In the genomic region with DNA sequence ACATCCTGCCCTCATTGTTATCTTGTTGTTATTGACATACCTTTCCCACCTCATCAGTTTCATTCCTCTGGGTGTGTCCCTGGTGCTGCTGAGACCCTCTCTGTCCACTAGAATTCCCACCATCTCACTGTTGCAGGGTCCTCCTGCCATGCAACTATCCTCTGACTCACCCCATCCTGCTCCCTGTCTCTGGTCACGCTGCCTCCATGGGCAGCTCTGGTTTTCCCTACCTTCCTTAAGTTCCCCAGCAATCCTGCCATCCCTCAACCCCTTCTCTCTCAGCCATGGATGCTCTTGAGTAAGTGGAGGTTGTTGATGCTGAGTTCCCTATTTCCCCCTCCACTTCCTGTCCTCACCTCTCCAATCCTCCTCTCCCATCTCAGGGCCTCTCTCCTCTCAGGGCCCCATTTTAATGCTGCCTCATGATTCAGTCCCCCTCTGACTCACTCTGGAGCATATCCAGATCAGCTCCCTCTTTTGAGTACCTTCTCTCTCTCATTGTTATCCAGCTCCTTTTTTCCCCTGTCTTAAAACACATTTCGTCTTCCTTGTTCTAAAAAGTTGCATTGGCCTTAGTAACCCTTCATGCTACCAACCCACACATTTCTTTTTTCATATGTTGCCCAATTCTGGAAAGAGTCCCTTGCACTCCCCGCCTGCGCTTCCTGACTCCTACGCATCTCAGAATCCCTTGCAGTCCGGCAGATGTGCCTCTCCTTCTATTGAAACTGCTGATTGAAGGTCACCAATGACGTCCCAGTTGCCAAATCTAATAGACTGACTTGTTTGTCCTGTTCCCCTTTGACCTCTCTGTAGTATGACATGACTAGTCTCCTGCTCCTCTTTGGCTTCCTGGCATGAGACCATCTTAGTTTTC, we compare ENCODE assay signal across 11 cellular contexts.
A peak's percentile ranks its signal among the peaks of the same experiment; 100 is the strongest.
DNase-seq lines count a peak whose midpoint lies in the region; ATAC-seq, FAIRE-seq and TF ChIP-seq lines count a peak whose summit lies in the region.
"Had no signal": no experiment of that assay in that cellular context is flagged by ENCODE, and none has a peak within 500 bp of the region (broad histone marks: within the 10 kb centered on the region; RNA-seq: fewer than 3 reads in every experiment).

No MANE protein-coding gene starts in this region.

- H3K79me2 ChIP-seq in osteoblast (ENCODE audit: insufficient read depth, low read length): no peaks in the 10 kb centered on the region

- H3K36me3 ChIP-seq in MG63: no peaks in the 10 kb centered on the region
- no peaks in the 10 kb centered on the region for H3K36me3 ChIP-seq in osteoblast (ENCODE audit: insufficient read depth, low read length)

- peaks cover 11% of the 10 kb centered on the region for H3K4me1 Mint-ChIP-seq in dendritic cell treated with granulocyte-macrophage colony-stimulating factor and Interleukin-4, amounts not matched to agents 40 ng/mL and 50 ng/mL, for 4 days (ENCODE audit: low read depth)
- H3K4me1 Mint-ChIP-seq: activated naive CD4-positive, alpha-beta T cell treated with anti-CD3 and anti-CD28 coated beads, Interleukin-2, amount 50 U/mL, for 24 hours had no signal

- H3K4me2 ChIP-seq in osteoblast (ENCODE audit: insufficient read depth, low read length): peak overlapping the region; percentile 34

- no peak for TF ChIP-seq CTCF in osteoblast (IDR thresholded peaks at IDR 0.05; ENCODE audit: extremely low read depth, low read depth, low read length)

- H3K9me3 Mint-ChIP-seq in dendritic cell treated with granulocyte-macrophage colony-stimulating factor and Interleukin-4, amounts not matched to agents 40 ng/mL and 50 ng/mL, for 4 days: no peaks in the 10 kb centered on the region
- H3K9me3 Mint-ChIP-seq: activated naive CD4-positive, alpha-beta T cell treated with anti-CD3 and anti-CD28 coated beads, Interleukin-2, amount 50 U/mL, for 24 hours; mesothelial cell of epicardium had no signal

- H3K4me3 ChIP-seq in MG63: no peak overlapping the region
- no peak overlapping the region for H3K4me3 ChIP-seq in osteoblast (ENCODE audit: insufficient read depth, low read length)

- H3K4me1 ChIP-seq in osteoblast (ENCODE audit: insufficient read depth, low read length): peaks cover 15% of the 10 kb centered on the region

- intact Hi-C loops in dendritic cell treated with granulocyte-macrophage colony-stimulating factor and Interleukin-4, amounts not matched to agents 40 ng/mL and 50 ng/mL, for 4 days (cut with micrococcal nuclease): no loop called here

- H3K27ac ChIP-seq in osteoblast (ENCODE audit: low read depth, low read length): peak overlapping the region; percentile 56

- no peaks in the 10 kb centered on the region for H4K20me1 ChIP-seq in osteoblast (ENCODE audit: insufficient read depth, low read length)

- no peak for FAIRE-seq in GM19239 (lab: Jason Lieb, UNC)

- no peaks in the 10 kb centered on the region for H3K9me3 ChIP-seq in MG63
- H3K9me3 ChIP-seq in osteoblast (ENCODE audit: low read depth, low read length): no peaks in the 10 kb centered on the region

- H3K36me3 Mint-ChIP-seq in dendritic cell treated with granulocyte-macrophage colony-stimulating factor and Interleukin-4, amounts not matched to agents 40 ng/mL and 50 ng/mL, for 4 days (ENCODE audit: low read depth): no peaks in the 10 kb centered on the region
- H3K36me3 Mint-ChIP-seq: activated naive CD4-positive, alpha-beta T cell treated with anti-CD3 and anti-CD28 coated beads, Interleukin-2, amount 50 U/mL, for 24 hours; mesothelial cell of epicardium had no signal

- H3K4me3 Mint-ChIP-seq in dendritic cell treated with granulocyte-macrophage colony-stimulating factor and Interleukin-4, amounts not matched to agents 40 ng/mL and 50 ng/mL, for 4 days: no peak overlapping the region
- H3K4me3 Mint-ChIP-seq: activated naive CD4-positive, alpha-beta T cell treated with anti-CD3 and anti-CD28 coated beads, Interleukin-2, amount 50 U/mL, for 24 hours; mesothelial cell of epicardium had no signal

- DNase-seq in GM04504 (ENCODE audit: low read depth) (peak; percentile 50), MG63 (peak; percentile 46), osteoblast (ENCODE audit: insufficient read length, low spot score, missing footprints) (peak; percentile 80), GM19239 (ENCODE audit: insufficient read length, low spot score) (no peak)
- DNase-seq: NCI-H1105 had no signal

- peaks cover 10% of the 10 kb centered on the region for H3K27me3 Mint-ChIP-seq in dendritic cell treated with granulocyte-macrophage colony-stimulating factor and Interleukin-4, amounts not matched to agents 40 ng/mL and 50 ng/mL, for 4 days
- H3K27me3 Mint-ChIP-seq: activated naive CD4-positive, alpha-beta T cell treated with anti-CD3 and anti-CD28 coated beads, Interleukin-2, amount 50 U/mL, for 24 hours had no signal

- no peak for ATAC-seq in HG03342 (IDR thresholded peaks at IDR 0.05; ENCODE audit: unreplicated experiment)
- ATAC-seq in HG03135 (IDR thresholded peaks at IDR 0.05; ENCODE audit: unreplicated experiment): no peak
- ATAC-seq in HG02981 (IDR thresholded peaks at IDR 0.05; ENCODE audit: unreplicated experiment): no peak

- H3K27me3 ChIP-seq in MG63 (no peaks in the 10 kb centered on the region), osteoblast (ENCODE audit: insufficient read depth, low read length) (no peaks in the 10 kb centered on the region)

- peak overlapping the region; percentile 83 for H2AFZ ChIP-seq in osteoblast (ENCODE audit: low read length)

- peak overlapping the region; percentile 21 for H3K27ac Mint-ChIP-seq in dendritic cell treated with granulocyte-macrophage colony-stimulating factor and Interleukin-4, amounts not matched to agents 40 ng/mL and 50 ng/mL, for 4 days
- H3K27ac Mint-ChIP-seq: activated naive CD4-positive, alpha-beta T cell treated with anti-CD3 and anti-CD28 coated beads, Interleukin-2, amount 50 U/mL, for 24 hours; mesothelial cell of epicardium had no signal
